In the genomic region with DNA sequence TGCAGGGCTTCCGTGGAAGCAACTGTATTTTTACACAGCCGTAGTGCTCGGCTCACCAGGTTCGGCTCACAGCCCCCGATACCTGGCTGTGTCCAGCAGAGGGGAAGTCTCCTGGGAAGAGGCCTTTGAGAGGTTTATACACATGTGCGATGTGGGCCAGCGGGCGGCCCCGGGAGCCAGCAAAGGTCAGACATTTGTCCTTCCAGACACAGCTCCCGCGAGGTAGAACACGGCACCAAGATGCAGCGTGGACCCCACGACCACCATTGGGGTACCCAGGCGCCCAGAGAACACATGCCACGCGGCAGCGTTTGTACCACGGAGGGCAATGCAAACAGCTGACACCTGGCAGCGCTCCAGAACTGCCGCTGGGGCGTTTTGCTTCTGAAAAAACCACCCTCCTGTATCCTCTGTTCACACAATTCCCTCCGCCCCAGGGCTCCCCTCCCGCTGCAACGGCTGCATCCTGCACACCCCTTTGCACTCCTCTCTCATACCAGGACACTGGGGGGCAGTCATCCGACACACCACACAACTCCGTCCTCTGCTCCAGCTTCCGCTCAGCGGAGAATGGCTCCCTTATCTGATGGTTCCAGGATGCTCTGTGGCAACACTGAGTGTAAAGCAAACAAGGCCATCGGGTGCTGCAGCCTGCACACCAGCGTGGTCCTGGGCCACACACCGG, we compare ENCODE assay signal across 1 cellular context.
A peak's percentile ranks its signal among the peaks of the same experiment; 100 is the strongest.
TF ChIP-seq lines count a peak whose summit lies in the region.

No MANE protein-coding gene starts in this region.

TF ChIP-seq in HepG2, 621 proteins besides CTCF, POLR2A, EP300 and RAD21 (continued from another document and continues in another):
- peak; percentile 96 for TF ChIP-seq MAX (IDR thresholded peaks at IDR 0.05)
- no peak for TF ChIP-seq RFX5 (IDR thresholded peaks at IDR 0.05; ENCODE audit: low read depth, low read length)
- no peak for TF ChIP-seq ZNF3 (CRISPR knock-in tag; IDR thresholded peaks at IDR 0.05)
- TF ChIP-seq ZNF569 (CRISPR knock-in tag; IDR thresholded peaks at IDR 0.05; ENCODE audit: borderline replicate concordance): no peak
- no peak for TF ChIP-seq ZNF33A (CRISPR knock-in tag; IDR thresholded peaks at IDR 0.05; ENCODE audit: borderline replicate concordance)
- no peak for TF ChIP-seq TRIM22 (IDR thresholded peaks at IDR 0.05)
- no peak for TF ChIP-seq DR1 (CRISPR knock-in tag; IDR thresholded peaks at IDR 0.05)
- TF ChIP-seq, protein P1, sequence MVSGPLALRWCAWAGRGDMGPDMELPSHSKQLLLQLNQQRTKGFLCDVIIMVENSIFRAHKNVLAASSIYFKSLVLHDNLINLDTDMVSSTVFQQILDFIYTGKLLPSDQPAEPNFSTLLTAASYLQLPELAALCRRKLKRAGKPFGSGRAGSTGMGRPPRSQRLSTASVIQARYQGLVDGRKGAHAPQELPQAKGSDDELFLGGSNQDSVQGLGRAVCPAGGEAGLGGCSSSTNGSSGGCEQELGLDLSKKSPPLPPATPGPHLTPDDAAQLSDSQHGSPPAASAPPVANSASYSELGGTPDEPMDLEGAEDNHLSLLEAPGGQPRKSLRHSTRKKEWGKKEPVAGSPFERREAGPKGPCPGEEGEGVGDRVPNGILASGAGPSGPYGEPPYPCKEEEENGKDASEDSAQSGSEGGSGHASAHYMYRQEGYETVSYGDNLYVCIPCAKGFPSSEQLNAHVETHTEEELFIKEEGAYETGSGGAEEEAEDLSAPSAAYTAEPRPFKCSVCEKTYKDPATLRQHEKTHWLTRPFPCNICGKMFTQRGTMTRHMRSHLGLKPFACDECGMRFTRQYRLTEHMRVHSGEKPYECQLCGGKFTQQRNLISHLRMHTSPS (CRISPR knock-in tag; IDR thresholded peaks at IDR 0.05; ENCODE audit: low read depth): peak; percentile 86
- TF ChIP-seq HMGA1 (CRISPR knock-in tag; conservative IDR thresholded peaks at IDR 0.05): no peak
- TF ChIP-seq NFRKB (IDR thresholded peaks at IDR 0.05): no peak
- TF ChIP-seq ZNF354B (CRISPR knock-in tag; IDR thresholded peaks at IDR 0.05): no peak
- 0 out of 2 replicates have a peak, but pooled peaks have one; percentile 47 for TF ChIP-seq ZBTB42 (CRISPR knock-in tag; IDR thresholded peaks at IDR 0.05)
- peak; percentile 63; the same call in 1 of the 2 replicates for TF ChIP-seq TGIF2 (CRISPR knock-in tag; IDR thresholded peaks at IDR 0.05)
- TF ChIP-seq MAFF (IDR thresholded peaks at IDR 0.05; ENCODE audit: low read depth, low read length): peak; percentile 4; the same call in 1 of the 2 replicates
- TF ChIP-seq FOXO1 (CRISPR knock-in tag; IDR thresholded peaks at IDR 0.05): peak; percentile 93
- no peak for TF ChIP-seq ZNF17 (CRISPR knock-in tag; IDR thresholded peaks at IDR 0.05)
- no peak for TF ChIP-seq ZNF674 (CRISPR knock-in tag; IDR thresholded peaks at IDR 0.05; ENCODE audit: low read depth)
- TF ChIP-seq, protein P2, sequence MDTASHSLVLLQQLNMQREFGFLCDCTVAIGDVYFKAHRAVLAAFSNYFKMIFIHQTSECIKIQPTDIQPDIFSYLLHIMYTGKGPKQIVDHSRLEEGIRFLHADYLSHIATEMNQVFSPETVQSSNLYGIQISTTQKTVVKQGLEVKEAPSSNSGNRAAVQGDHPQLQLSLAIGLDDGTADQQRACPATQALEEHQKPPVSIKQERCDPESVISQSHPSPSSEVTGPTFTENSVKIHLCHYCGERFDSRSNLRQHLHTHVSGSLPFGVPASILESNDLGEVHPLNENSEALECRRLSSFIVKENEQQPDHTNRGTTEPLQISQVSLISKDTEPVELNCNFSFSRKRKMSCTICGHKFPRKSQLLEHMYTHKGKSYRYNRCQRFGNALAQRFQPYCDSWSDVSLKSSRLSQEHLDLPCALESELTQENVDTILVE (CRISPR knock-in tag; IDR thresholded peaks at IDR 0.05): peak; percentile 88
- TF ChIP-seq, protein P3, sequence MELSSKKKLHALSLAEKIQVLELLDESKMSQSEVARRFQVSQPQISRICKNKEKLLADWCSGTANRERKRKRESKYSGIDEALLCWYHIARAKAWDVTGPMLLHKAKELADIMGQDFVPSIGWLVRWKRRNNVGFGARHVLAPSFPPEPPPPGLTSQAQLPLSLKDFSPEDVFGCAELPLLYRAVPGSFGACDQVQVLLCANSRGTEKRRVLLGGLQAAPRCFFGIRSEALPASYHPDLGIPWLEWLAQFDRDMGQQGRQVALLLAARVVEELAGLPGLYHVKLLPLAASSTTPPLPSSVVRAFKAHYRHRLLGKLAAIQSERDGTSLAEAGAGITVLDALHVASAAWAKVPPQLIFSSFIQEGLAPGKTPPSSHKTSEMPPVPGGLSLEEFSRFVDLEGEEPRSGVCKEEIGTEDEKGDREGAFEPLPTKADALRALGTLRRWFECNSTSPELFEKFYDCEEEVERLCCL (CRISPR knock-in tag; IDR thresholded peaks at IDR 0.05; ENCODE audit: borderline replicate concordance): no peak
- TF ChIP-seq, protein P4, sequence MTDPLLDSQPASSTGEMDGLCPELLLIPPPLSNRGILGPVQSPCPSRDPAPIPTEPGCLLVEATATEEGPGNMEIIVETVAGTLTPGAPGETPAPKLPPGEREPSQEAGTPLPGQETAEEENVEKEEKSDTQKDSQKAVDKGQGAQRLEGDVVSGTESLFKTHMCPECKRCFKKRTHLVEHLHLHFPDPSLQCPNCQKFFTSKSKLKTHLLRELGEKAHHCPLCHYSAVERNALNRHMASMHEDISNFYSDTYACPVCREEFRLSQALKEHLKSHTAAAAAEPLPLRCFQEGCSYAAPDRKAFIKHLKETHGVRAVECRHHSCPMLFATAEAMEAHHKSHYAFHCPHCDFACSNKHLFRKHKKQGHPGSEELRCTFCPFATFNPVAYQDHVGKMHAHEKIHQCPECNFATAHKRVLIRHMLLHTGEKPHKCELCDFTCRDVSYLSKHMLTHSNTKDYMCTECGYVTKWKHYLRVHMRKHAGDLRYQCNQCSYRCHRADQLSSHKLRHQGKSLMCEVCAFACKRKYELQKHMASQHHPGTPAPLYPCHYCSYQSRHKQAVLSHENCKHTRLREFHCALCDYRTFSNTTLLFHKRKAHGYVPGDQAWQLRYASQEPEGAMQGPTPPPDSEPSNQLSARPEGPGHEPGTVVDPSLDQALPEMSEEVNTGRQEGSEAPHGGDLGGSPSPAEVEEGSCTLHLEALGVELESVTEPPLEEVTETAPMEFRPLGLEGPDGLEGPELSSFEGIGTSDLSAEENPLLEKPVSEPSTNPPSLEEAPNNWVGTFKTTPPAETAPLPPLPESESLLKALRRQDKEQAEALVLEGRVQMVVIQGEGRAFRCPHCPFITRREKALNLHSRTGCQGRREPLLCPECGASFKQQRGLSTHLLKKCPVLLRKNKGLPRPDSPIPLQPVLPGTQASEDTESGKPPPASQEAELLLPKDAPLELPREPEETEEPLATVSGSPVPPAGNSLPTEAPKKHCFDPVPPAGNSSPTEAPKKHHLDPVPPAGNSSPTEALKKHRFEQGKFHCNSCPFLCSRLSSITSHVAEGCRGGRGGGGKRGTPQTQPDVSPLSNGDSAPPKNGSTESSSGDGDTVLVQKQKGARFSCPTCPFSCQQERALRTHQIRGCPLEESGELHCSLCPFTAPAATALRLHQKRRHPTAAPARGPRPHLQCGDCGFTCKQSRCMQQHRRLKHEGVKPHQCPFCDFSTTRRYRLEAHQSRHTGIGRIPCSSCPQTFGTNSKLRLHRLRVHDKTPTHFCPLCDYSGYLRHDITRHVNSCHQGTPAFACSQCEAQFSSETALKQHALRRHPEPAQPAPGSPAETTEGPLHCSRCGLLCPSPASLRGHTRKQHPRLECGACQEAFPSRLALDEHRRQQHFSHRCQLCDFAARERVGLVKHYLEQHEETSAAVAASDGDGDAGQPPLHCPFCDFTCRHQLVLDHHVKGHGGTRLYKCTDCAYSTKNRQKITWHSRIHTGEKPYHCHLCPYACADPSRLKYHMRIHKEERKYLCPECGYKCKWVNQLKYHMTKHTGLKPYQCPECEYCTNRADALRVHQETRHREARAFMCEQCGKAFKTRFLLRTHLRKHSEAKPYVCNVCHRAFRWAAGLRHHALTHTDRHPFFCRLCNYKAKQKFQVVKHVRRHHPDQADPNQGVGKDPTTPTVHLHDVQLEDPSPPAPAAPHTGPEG (CRISPR knock-in tag; IDR thresholded peaks at IDR 0.05): no peak
- TF ChIP-seq KLF12 (CRISPR knock-in tag; IDR thresholded peaks at IDR 0.05; ENCODE audit: borderline replicate concordance): no peak
- no peak for TF ChIP-seq ZNF616 (CRISPR knock-in tag; IDR thresholded peaks at IDR 0.05; ENCODE audit: low read depth)
- TF ChIP-seq HDAC6 (IDR thresholded peaks at IDR 0.05; ENCODE audit: low read depth, low read length): no peak
- TF ChIP-seq BCLAF1 (IDR thresholded peaks at IDR 0.05): no peak
- TF ChIP-seq PHF21A (CRISPR knock-in tag; IDR thresholded peaks at IDR 0.05): peak; percentile 97
- TF ChIP-seq, protein P5, sequence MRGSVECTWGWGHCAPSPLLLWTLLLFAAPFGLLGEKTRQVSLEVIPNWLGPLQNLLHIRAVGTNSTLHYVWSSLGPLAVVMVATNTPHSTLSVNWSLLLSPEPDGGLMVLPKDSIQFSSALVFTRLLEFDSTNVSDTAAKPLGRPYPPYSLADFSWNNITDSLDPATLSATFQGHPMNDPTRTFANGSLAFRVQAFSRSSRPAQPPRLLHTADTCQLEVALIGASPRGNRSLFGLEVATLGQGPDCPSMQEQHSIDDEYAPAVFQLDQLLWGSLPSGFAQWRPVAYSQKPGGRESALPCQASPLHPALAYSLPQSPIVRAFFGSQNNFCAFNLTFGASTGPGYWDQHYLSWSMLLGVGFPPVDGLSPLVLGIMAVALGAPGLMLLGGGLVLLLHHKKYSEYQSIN (CRISPR knock-in tag; IDR thresholded peaks at IDR 0.05; ENCODE audit: borderline replicate concordance): no peak
- peak; percentile 77 for TF ChIP-seq ZIK1 (CRISPR knock-in tag; IDR thresholded peaks at IDR 0.05; ENCODE audit: borderline replicate concordance, low read depth)
- no peak for TF ChIP-seq PCBP2 (optimal IDR thresholded peaks at IDR 0.05; ENCODE audit: low read depth, low read length, poor library complexity, severe bottlenecking)
- TF ChIP-seq ZNF562 (CRISPR knock-in tag; IDR thresholded peaks at IDR 0.05; ENCODE audit: borderline replicate concordance): no peak
- peak; percentile 87 for TF ChIP-seq ZNF430 (CRISPR knock-in tag; IDR thresholded peaks at IDR 0.05)
- TF ChIP-seq FOSL1 (CRISPR knock-in tag; IDR thresholded peaks at IDR 0.05; ENCODE audit: borderline replicate concordance): no peak
- no peak for TF ChIP-seq ZFAT (CRISPR knock-in tag; conservative IDR thresholded peaks at IDR 0.05)
- TF ChIP-seq RFX1 (IDR thresholded peaks at IDR 0.05): no peak
- TF ChIP-seq, protein P6, sequence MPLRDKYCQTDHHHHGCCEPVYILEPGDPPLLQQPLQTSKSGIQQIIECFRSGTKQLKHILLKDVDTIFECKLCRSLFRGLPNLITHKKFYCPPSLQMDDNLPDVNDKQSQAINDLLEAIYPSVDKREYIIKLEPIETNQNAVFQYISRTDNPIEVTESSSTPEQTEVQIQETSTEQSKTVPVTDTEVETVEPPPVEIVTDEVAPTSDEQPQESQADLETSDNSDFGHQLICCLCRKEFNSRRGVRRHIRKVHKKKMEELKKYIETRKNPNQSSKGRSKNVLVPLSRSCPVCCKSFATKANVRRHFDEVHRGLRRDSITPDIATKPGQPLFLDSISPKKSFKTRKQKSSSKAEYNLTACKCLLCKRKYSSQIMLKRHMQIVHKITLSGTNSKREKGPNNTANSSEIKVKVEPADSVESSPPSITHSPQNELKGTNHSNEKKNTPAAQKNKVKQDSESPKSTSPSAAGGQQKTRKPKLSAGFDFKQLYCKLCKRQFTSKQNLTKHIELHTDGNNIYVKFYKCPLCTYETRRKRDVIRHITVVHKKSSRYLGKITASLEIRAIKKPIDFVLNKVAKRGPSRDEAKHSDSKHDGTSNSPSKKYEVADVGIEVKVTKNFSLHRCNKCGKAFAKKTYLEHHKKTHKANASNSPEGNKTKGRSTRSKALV (CRISPR knock-in tag; IDR thresholded peaks at IDR 0.05): no peak
- TF ChIP-seq, protein P7, sequence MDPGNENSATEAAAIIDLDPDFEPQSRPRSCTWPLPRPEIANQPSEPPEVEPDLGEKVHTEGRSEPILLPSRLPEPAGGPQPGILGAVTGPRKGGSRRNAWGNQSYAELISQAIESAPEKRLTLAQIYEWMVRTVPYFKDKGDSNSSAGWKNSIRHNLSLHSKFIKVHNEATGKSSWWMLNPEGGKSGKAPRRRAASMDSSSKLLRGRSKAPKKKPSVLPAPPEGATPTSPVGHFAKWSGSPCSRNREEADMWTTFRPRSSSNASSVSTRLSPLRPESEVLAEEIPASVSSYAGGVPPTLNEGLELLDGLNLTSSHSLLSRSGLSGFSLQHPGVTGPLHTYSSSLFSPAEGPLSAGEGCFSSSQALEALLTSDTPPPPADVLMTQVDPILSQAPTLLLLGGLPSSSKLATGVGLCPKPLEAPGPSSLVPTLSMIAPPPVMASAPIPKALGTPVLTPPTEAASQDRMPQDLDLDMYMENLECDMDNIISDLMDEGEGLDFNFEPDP (CRISPR knock-in tag; conservative IDR thresholded peaks at IDR 0.05): no peak
- TF ChIP-seq ZBTB7B (CRISPR knock-in tag; IDR thresholded peaks at IDR 0.05): peak; percentile 91
